Comparison of ENCODE assay signal across 15 cellular contexts in the genomic region with DNA sequence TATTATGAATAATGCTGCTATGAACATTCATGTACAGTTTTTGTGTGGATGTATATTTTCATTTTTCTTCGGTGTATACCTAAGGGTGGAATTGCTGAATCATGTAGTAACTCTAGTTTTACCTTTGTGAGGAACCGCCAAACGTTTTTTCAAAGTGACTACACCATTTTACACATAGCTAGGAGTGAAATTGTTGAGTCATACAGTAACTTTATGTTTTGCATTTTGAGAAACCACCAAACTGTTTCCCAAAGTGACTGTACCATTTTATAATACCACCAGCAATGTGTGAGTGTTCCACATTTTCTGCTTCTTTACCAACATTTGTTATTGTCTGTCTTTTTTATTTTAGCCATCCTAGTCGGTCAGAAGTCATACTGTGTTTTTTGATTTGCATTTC. TPM values are rescaled to one million over a fixed set of nuclear protein-coding genes. Genes with fewer than 3 reads are reported as not detected.
DNase-seq lines count a peak whose midpoint lies in the region; ATAC-seq, FAIRE-seq and TF ChIP-seq lines count a peak whose summit lies in the region.
"Had no signal": no experiment of that assay in that cellular context is flagged by ENCODE, and none has a peak within 500 bp of the region (broad histone marks: within the 10 kb centered on the region; RNA-seq: fewer than 3 reads in every experiment).

No MANE protein-coding gene starts in this region.

- WGBS in HepG2 (ENCODE audit: low lambda C conversion rate) = under 1% methylated on average over 4 of the region's 4 CpGs

- TF ChIP-seq RAD21 in HepG2 (CRISPR knock-in tag; IDR thresholded peaks at IDR 0.05) = no peak

- H3K4me2 ChIP-seq in PC-3 (ENCODE audit: low read length) (0 out of 2 replicates have a peak overlapping the region, but pooled peaks have one; percentile 19), HepG2 (ENCODE audit: low read depth, low read length) (no peak overlapping the region)
- H3K4me2 ChIP-seq: hepatocyte had no signal

- no peaks in the 10 kb centered on the region for H3K79me2 ChIP-seq in PC-3 (ENCODE audit: low read length)
- H3K79me2 ChIP-seq in HepG2 (ENCODE audit: insufficient read depth, low read length) = no peaks in the 10 kb centered on the region
- H3K79me2 ChIP-seq: hepatocyte had no signal

- no peaks in the 10 kb centered on the region for H3K9me2 ChIP-seq in PC-3 (replicated peaks; ENCODE audit: low read length)

- DNase-seq in PC-3 (peak; percentile 62), NCI-H82 (lab: John Stamatoyannopoulos, UW) (no peak), GM13977 (ENCODE audit: low spot score) (no peak), AG20443 (ENCODE audit: low spot score) (no peak), HepG2 (ENCODE audit: low spot score) (no peak)
- DNase-seq: activated naive CD8-positive, alpha-beta T cell treated with anti-CD3 and anti-CD28 coated beads, Interleukin-2, amount 10 ng/mL, durations not matched to agents 7 days and 5 days; effector CD4-positive, alpha-beta T cell; MM.1S had no signal

- H3K36me3 ChIP-seq in PC-3 (ENCODE audit: low read depth, low read length) = no peaks in the 10 kb centered on the region
- H3K36me3 ChIP-seq in HepG2 (replicated peaks in 1 of 2; ENCODE audit: control insufficient read depth in 1 of 2, insufficient read depth in 2 of 2, low read length in 2 of 2) = no peaks in the 10 kb centered on the region

- H3K9me3 ChIP-seq in PC-3 (ENCODE audit: low read length) = no peaks in the 10 kb centered on the region
- no peaks in the 10 kb centered on the region for H3K9me3 ChIP-seq in HepG2 (ENCODE audit: low read length)

- in situ Hi-C loops in GM13977 (cut with MboI; ENCODE audit: low pct_unique_long_range_greater_than_20kb, low sequenced_read_pairs, unreplicated experiment) = no loop called here
- in situ Hi-C loops in HepG2 (cut with HindIII; ENCODE audit: extremely low pct_ligation_motif_present, low pct_unique_long_range_greater_than_20kb) = no loop called here

- no peak for FAIRE-seq in HepG2 (lab: Jason Lieb, UNC)
- FAIRE-seq: H1 had no signal

- TF ChIP-seq CTCF in PC-3 (conservative IDR thresholded peaks at IDR 0.05; ENCODE audit: low read depth, low read length) (no peak), GM13977 (IDR thresholded peaks at IDR 0.05; ENCODE audit: extremely low read depth, insufficient read depth, missing control alignments) (no peak), HepG2 (CRISPR knock-in tag; IDR thresholded peaks at IDR 0.05) (no peak)

- H3K27ac ChIP-seq in PC-3 (ENCODE audit: low read length) = no peak overlapping the region
- H3K27ac ChIP-seq in HepG2 (ENCODE audit: extremely low read length, insufficient read depth, low read length) = no peak overlapping the region
- H3K27ac ChIP-seq: hepatocyte had no signal

- H2AFZ ChIP-seq in PC-3 (ENCODE audit: low read length) (peak overlapping the region; percentile 11; the same call in 1 of the 2 replicates), HepG2 (ENCODE audit: low read length) (no peak overlapping the region)
- H2AFZ ChIP-seq: hepatocyte had no signal

- intact Hi-C loops in PC-3 (cut with micrococcal nuclease) = no loop called here
- intact Hi-C loops in HepG2 (cut with micrococcal nuclease; ENCODE audit: unreplicated experiment) = no loop called here

- TF ChIP-seq EP300 in HepG2 (IDR thresholded peaks at IDR 0.05; ENCODE audit: low read depth in 2 of 2, low read length in 2 of 2) (no peak), HepG2 (CRISPR knock-in tag; IDR thresholded peaks at IDR 0.05; ENCODE audit: borderline replicate concordance) (no peak)

- H3K4me1 ChIP-seq in PC-3 (ENCODE audit: insufficient read depth, low read length) (peaks cover 8% of the 10 kb centered on the region; the same call in 1 of the 2 replicates), HepG2 (ENCODE audit: insufficient read depth, low read length) (no peaks in the 10 kb centered on the region)

- no peaks in the 10 kb centered on the region for H4K20me1 ChIP-seq in PC-3 (ENCODE audit: low read length)
- no peaks in the 10 kb centered on the region for H4K20me1 ChIP-seq in HepG2 (ENCODE audit: insufficient read depth, low read length)

- H3F3A ChIP-seq in PC-3 (ENCODE audit: low read length, unreplicated experiment) = no peaks in the 10 kb centered on the region

- POLR2A ChIA-PET in PC-3 (lab: Charles Lee; ENCODE audit: unreplicated experiment) = no interaction called here
- POLR2A ChIA-PET in HepG2 (lab: Yijun Ruan, JAX) = no interaction called here

- CTCF ChIA-PET in PC-3 (lab: Charles Lee) = no interaction called here
- CTCF ChIA-PET in HepG2 (lab: Yijun Ruan, JAX; ENCODE audit: low intra/inter-chr PET ratio, low total read pairs) = no interaction called here

- no TSS peak for BruUV-seq in PC-3 (replicated peaks; lab: Mats Ljungman, UMichigan)
- no TSS peak for BruUV-seq in HepG2 (replicated peaks; lab: Mats Ljungman, UMichigan)

- no peak overlapping the region for H3K4me3 ChIP-seq in PC-3 (ENCODE audit: low read length)
- no peak overlapping the region for H3K4me3 ChIP-seq in HepG2 (replicated peaks in 1 of 3; ENCODE audit: insufficient read depth in 1 of 3, low read depth in 2 of 3, low read length in 3 of 3)
- H3K4me3 ChIP-seq: hepatocyte had no signal

- ATAC-seq in GM18861 (IDR thresholded peaks at IDR 0.05; ENCODE audit: unreplicated experiment) (peak; percentile 75), GM21390 (IDR thresholded peaks at IDR 0.05; ENCODE audit: unreplicated experiment) (peak; percentile 91), HG03039 (IDR thresholded peaks at IDR 0.05; ENCODE audit: unreplicated experiment) (peak; percentile 91), PC-3 (peak; percentile 57), HepG2 (no peak)

- TF ChIP-seq POLR2A in HepG2 (IDR thresholded peaks at IDR 0.05; ENCODE audit: insufficient read depth in 1 of 2, low read depth in 2 of 2, low read length in 2 of 2) = no peak

- H3K9ac ChIP-seq in PC-3 (ENCODE audit: low read length) (no peak overlapping the region), HepG2 (ENCODE audit: insufficient read depth, low read depth, low read length) (no peak overlapping the region)

- peaks cover 7% of the 10 kb centered on the region; the same call in 1 of the 2 replicates for H3K27me3 ChIP-seq in PC-3 (ENCODE audit: low read length)
- H3K27me3 ChIP-seq in HepG2 (ENCODE audit: control insufficient read depth in 1 of 2, insufficient read depth in 2 of 2, low read length in 2 of 2) = no peaks in the 10 kb centered on the region

TF ChIP-seq in HepG2, 621 proteins besides CTCF, POLR2A, EP300 and RAD21:
- TF ChIP-seq, protein P1, sequence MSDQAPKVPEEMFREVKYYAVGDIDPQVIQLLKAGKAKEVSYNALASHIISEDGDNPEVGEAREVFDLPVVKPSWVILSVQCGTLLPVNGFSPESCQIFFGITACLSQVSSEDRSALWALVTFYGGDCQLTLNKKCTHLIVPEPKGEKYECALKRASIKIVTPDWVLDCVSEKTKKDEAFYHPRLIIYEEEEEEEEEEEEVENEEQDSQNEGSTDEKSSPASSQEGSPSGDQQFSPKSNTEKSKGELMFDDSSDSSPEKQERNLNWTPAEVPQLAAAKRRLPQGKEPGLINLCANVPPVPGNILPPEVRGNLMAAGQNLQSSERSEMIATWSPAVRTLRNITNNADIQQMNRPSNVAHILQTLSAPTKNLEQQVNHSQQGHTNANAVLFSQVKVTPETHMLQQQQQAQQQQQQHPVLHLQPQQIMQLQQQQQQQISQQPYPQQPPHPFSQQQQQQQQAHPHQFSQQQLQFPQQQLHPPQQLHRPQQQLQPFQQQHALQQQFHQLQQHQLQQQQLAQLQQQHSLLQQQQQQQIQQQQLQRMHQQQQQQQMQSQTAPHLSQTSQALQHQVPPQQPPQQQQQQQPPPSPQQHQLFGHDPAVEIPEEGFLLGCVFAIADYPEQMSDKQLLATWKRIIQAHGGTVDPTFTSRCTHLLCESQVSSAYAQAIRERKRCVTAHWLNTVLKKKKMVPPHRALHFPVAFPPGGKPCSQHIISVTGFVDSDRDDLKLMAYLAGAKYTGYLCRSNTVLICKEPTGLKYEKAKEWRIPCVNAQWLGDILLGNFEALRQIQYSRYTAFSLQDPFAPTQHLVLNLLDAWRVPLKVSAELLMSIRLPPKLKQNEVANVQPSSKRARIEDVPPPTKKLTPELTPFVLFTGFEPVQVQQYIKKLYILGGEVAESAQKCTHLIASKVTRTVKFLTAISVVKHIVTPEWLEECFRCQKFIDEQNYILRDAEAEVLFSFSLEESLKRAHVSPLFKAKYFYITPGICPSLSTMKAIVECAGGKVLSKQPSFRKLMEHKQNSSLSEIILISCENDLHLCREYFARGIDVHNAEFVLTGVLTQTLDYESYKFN (CRISPR knock-in tag; conservative IDR thresholded peaks at IDR 0.05) = no peak
- TF ChIP-seq NCOA2 (CRISPR knock-in tag; IDR thresholded peaks at IDR 0.05) = no peak

RNA-seq across cellular contexts. Expression of a gene that starts 3.1 kb away (rescaled TPM):
- total RNA-seq in PC-3 (2014; rRNA removed) (not detected in 2 replicates), HepG2 (2016; rRNA removed; fragmentation: Illumina TruSeq; extraction: Trizol) (not detected in 2 replicates)
- not detected in 2 replicates for total RNA-seq in HepG2 (2016; cell fraction: cytosol; rRNA removed; fragmentation: Illumina TruSeq; extraction: Trizol; ENCODE audit: low read depth)
- total RNA-seq in HepG2 (2016; cell fraction: insoluble cytoplasmic fraction; rRNA removed; fragmentation: Illumina TruSeq; extraction: Trizol) = not detected in 2 replicates
- not detected in 2 replicates for total RNA-seq in HepG2 (2016; cell fraction: membrane; rRNA removed; fragmentation: Illumina TruSeq; extraction: Trizol)
- not detected in 2 replicates for total RNA-seq in HepG2 (2016; cell fraction: nucleus; rRNA removed; fragmentation: Illumina TruSeq; extraction: Trizol)
- polyA plus RNA-seq in HepG2 (2011; rRNA removed) = not detected in 2 replicates
- not detected in 2 replicates for polyA plus RNA-seq in HepG2 (2011; cell fraction: cytosol; rRNA removed)
- not detected in 2 replicates for polyA plus RNA-seq in HepG2 (2011; cell fraction: nucleus; rRNA removed)
- polyA plus RNA-seq in HepG2 (2012) = not detected in 2 replicates
- 0.14 TPM in 1 of 2 replicates, not detected in the other for polyA plus RNA-seq in HepG2 (2016; cell fraction: cytosol; fragmentation: Illumina TruSeq; extraction: Trizol; ENCODE audit: low read depth)
- not detected in 2 replicates for polyA plus RNA-seq in HepG2 (2016; cell fraction: insoluble cytoplasmic fraction; fragmentation: Illumina TruSeq; extraction: Trizol; ENCODE audit: low read depth)
- polyA plus RNA-seq in HepG2 (2016; cell fraction: membrane; fragmentation: Illumina TruSeq; extraction: Trizol; ENCODE audit: low read depth) = not detected in 2 replicates
- polyA plus RNA-seq in HepG2 (2016; cell fraction: nucleus; fragmentation: Illumina TruSeq; extraction: Trizol; ENCODE audit: insufficient read depth, low read depth) = not detected in 2 replicates
- polyA minus RNA-seq in HepG2 (2011; rRNA and poly(A)+ RNA removed; ENCODE audit: low replicate concordance) = not detected in 2 replicates
- polyA minus RNA-seq in HepG2 (2011; cell fraction: cytosol; rRNA and poly(A)+ RNA removed) = not detected in 2 replicates
- polyA minus RNA-seq in HepG2 (2011; cell fraction: nucleus; rRNA and poly(A)+ RNA removed) = not detected in 2 replicates
- total RNA-seq: activated naive CD8-positive, alpha-beta T cell treated with anti-CD3 and anti-CD28 coated beads, Interleukin-2, amount 10 ng/mL, durations not matched to agents 7 days and 5 days; hepatocyte; mononuclear cell; OCI-LY7 had no signal
- polyA plus RNA-seq: hepatocyte had no signal
